1 cellular context compared by ENCODE assay signal in the genomic region with DNA sequence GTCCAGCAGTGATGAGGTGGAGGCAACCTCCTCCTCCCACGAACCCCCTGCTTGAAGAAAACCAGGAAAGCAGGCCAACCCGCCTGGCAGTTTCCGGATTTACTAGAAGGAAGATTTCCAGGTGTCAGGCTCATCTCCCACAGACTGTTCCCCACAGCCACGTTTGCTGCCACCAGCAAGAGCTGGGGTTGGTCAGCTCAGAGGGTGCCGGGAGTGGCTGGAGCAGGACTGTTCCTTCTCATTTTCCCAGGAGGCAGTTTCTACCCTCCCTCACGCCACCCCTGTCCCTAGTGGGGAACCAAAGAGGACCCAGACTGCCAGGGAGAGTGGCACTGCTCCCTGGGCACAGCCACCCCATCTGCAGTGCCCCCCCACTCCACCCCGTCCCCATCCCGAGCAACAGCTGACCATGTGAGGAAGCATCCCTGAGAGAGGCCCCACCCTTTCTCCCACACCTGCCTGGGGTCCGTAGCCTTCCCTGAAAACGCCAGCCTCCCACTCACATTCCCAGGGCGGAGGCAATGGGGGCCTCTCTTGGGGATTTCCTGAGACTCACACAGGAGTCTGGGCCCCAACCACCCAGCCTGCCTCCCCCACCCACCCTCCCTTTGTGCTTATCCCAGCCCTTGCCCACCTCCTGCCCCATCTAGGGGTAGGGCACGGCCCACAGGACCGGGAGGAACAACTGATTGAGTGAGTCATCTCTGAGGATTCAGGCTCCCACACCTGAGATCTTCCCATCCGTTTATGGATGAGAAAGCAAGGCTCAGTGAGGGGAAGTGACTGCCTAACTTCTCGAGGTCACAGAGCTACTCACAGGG.
TF ChIP-seq lines count a peak whose summit lies in the region.

No MANE protein-coding gene starts in this region.

TF ChIP-seq in HepG2, 621 proteins besides CTCF, POLR2A, EP300 and RAD21:
- TF ChIP-seq, protein P1, sequence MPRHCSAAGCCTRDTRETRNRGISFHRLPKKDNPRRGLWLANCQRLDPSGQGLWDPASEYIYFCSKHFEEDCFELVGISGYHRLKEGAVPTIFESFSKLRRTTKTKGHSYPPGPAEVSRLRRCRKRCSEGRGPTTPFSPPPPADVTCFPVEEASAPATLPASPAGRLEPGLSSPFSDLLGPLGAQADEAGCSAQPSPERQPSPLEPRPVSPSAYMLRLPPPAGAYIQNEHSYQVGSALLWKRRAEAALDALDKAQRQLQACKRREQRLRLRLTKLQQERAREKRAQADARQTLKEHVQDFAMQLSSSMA (CRISPR knock-in tag; IDR thresholded peaks at IDR 0.05) = no peak
- TF ChIP-seq, protein P2, sequence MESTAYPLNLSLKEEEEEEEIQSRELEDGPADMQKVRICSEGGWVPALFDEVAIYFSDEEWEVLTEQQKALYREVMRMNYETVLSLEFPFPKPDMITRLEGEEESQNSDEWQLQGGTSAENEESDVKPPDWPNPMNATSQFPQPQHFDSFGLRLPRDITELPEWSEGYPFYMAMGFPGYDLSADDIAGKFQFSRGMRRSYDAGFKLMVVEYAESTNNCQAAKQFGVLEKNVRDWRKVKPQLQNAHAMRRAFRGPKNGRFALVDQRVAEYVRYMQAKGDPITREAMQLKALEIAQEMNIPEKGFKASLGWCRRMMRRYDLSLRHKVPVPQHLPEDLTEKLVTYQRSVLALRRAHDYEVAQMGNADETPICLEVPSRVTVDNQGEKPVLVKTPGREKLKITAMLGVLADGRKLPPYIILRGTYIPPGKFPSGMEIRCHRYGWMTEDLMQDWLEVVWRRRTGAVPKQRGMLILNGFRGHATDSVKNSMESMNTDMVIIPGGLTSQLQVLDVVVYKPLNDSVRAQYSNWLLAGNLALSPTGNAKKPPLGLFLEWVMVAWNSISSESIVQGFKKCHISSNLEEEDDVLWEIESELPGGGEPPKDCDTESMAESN (CRISPR knock-in tag; conservative IDR thresholded peaks at IDR 0.05) = no peak
- TF ChIP-seq ZNF615 (CRISPR knock-in tag; IDR thresholded peaks at IDR 0.05; ENCODE audit: borderline replicate concordance) (no peak), SUZ12 (IDR thresholded peaks at IDR 0.05; ENCODE audit: low read depth, low read length) (no peak), ATAD3A (CRISPR knock-in tag; IDR thresholded peaks at IDR 0.05) (no peak), SOX5 (CRISPR knock-in tag; IDR thresholded peaks at IDR 0.05; ENCODE audit: borderline replicate concordance) (no peak), SRSF1 (optimal IDR thresholded peaks at IDR 0.05; ENCODE audit: low read depth, low read length) (no peak), HOXA7 (CRISPR knock-in tag; IDR thresholded peaks at IDR 0.05) (no peak), CCDC6 (CRISPR knock-in tag; IDR thresholded peaks at IDR 0.05) (no peak), BATF2 (CRISPR knock-in tag; IDR thresholded peaks at IDR 0.05) (no peak)
